Comparison of ENCODE assay signal across 1 cellular context in the genomic region with DNA sequence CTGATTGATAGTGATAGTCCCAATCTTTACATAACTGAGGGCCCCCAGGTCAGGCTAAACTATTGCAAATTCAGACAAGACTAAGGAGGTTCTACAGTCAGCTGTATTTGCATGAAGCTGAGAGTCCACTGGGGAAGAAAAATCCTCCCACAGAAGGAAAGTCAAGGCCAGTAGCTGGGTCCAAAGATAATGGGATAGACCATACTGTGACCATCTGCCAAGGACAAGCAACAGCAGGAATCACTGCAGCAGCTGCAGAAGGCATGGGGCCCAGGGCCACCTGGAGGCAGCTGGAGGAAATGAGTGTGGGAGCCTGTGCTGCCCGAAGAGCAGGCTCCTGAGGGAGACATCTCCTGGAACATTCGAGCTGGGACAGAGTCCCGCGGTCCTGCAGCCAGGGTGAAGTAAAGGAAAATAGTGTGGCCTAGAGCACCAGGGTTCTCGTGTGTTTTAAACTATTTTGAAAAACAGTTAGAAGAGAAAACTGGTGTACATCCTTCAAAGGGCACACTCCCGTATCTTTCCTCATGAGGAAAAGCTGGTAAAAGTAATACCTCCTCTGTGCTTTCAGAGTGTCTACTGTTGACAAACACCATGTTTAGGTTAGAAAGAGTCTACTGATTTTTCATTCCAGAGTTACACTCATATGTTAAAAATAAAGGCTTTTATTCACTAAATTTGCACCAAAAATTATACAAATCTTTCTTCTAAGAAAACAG.
TF ChIP-seq lines count a peak whose summit lies in the region.

No MANE protein-coding gene starts in this region.

TF ChIP-seq in K562, 482 proteins besides CTCF, POLR2A, EP300 and RAD21 (continued from another document and continues in another):
- TF ChIP-seq ARID2 (IDR thresholded peaks at IDR 0.05) (no peak), ZNF174 (CRISPR knock-in tag; IDR thresholded peaks at IDR 0.05) (no peak), XRCC4 (IDR thresholded peaks at IDR 0.05; ENCODE audit: extremely low read depth, insufficient read depth, insufficient read length) (no peak), ZNF586 (CRISPR knock-in tag; conservative IDR thresholded peaks at IDR 0.05) (no peak), ATF7 (IDR thresholded peaks at IDR 0.05) (no peak), ZKSCAN1 (IDR thresholded peaks at IDR 0.05; ENCODE audit: low read depth, low read length) (no peak), TEAD4 (IDR thresholded peaks at IDR 0.05; ENCODE audit: low read length) (peak; percentile 47; the same call in 1 of the 2 replicates), TEAD4 (CRISPR knock-in tag; IDR thresholded peaks at IDR 0.05; ENCODE audit: borderline replicate concordance) (no peak), NFIC (IDR thresholded peaks at IDR 0.05) (peak; percentile 52), ZNF551 (CRISPR knock-in tag; IDR thresholded peaks at IDR 0.05) (no peak), NCOR1 (IDR thresholded peaks at IDR 0.05) (peak; percentile 50; the same call in 1 of the 2 replicates), ZNF644 (tag; IDR thresholded peaks at IDR 0.05; ENCODE audit: low read depth) (no peak), ETV5 (CRISPR knock-in tag; IDR thresholded peaks at IDR 0.05; ENCODE audit: low read depth) (no peak), JUN (IDR thresholded peaks at IDR 0.05; ENCODE audit: borderline replicate concordance, low read depth, low read length) (no peak), JUN (CRISPR knock-in tag; IDR thresholded peaks at IDR 0.05; ENCODE audit: borderline replicate concordance) (no peak), MAZ (CRISPR knock-in tag; conservative IDR thresholded peaks at IDR 0.05 in 1 of 2, IDR thresholded peaks at IDR 0.05 in 1 of 2) (no peak), ADNP (tag; IDR thresholded peaks at IDR 0.05) (no peak), ZC3H8 (IDR thresholded peaks at IDR 0.05) (no peak), RFX1 (IDR thresholded peaks at IDR 0.05) (no peak), JUNB (CRISPR knock-in tag; conservative IDR thresholded peaks at IDR 0.05) (no peak), ZNF232 (CRISPR knock-in tag; IDR thresholded peaks at IDR 0.05) (peak; percentile 29; the same call in 1 of the 2 replicates), MEF2D (tag; conservative IDR thresholded peaks at IDR 0.05; ENCODE audit: low read depth) (no peak), SRSF9 (IDR thresholded peaks at IDR 0.05; ENCODE audit: borderline replicate concordance, low read depth, low read length) (no peak), GATA2 (CRISPR knock-in tag; IDR thresholded peaks at IDR 0.05) (peak; percentile 64; the same call in 1 of the 2 replicates), FUS (optimal IDR thresholded peaks at IDR 0.05; ENCODE audit: low read depth, low read length) (no peak), CBFA2T2 (conservative IDR thresholded peaks at IDR 0.05) (peak; percentile 84), HMG20B (CRISPR knock-in tag; IDR thresholded peaks at IDR 0.05) (no peak), BCOR (IDR thresholded peaks at IDR 0.05) (no peak), TOE1 (IDR thresholded peaks at IDR 0.05; ENCODE audit: borderline replicate concordance) (no peak), TOE1 (CRISPR knock-in tag; IDR thresholded peaks at IDR 0.05; ENCODE audit: borderline replicate concordance, low read depth) (no peak), TBP (optimal IDR thresholded peaks at IDR 0.05; ENCODE audit: low read depth, low read length) (no peak), CEBPG (CRISPR knock-in tag; IDR thresholded peaks at IDR 0.05) (no peak), CEBPG (tag; conservative IDR thresholded peaks at IDR 0.05 in 1 of 2, IDR thresholded peaks at IDR 0.05 in 1 of 2) (no peak), TAF7 (tag; IDR thresholded peaks at IDR 0.05) (no peak)
- TF ChIP-seq, protein P1, sequence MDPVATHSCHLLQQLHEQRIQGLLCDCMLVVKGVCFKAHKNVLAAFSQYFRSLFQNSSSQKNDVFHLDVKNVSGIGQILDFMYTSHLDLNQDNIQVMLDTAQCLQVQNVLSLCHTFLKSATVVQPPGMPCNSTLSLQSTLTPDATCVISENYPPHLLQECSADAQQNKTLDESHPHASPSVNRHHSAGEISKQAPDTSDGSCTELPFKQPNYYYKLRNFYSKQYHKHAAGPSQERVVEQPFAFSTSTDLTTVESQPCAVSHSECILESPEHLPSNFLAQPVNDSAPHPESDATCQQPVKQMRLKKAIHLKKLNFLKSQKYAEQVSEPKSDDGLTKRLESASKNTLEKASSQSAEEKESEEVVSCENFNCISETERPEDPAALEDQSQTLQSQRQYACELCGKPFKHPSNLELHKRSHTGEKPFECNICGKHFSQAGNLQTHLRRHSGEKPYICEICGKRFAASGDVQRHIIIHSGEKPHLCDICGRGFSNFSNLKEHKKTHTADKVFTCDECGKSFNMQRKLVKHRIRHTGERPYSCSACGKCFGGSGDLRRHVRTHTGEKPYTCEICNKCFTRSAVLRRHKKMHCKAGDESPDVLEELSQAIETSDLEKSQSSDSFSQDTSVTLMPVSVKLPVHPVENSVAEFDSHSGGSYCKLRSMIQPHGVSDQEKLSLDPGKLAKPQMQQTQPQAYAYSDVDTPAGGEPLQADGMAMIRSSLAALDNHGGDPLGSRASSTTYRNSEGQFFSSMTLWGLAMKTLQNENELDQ (CRISPR knock-in tag; IDR thresholded peaks at IDR 0.05; ENCODE audit: borderline replicate concordance), result no peak
- TF ChIP-seq, protein P2, sequence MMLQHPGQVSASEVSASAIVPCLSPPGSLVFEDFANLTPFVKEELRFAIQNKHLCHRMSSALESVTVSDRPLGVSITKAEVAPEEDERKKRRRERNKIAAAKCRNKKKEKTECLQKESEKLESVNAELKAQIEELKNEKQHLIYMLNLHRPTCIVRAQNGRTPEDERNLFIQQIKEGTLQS (IDR thresholded peaks at IDR 0.05), result no peak
- TF ChIP-seq, protein P2 (CRISPR knock-in tag; conservative IDR thresholded peaks at IDR 0.05), result no peak
- TF ChIP-seq, protein P3, sequence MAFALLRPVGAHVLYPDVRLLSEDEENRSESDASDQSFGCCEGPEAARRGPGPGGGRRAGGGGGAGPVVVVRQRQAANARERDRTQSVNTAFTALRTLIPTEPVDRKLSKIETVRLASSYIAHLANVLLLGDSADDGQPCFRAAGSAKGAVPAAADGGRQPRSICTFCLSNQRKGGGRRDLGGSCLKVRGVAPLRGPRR (CRISPR knock-in tag; IDR thresholded peaks at IDR 0.05), result no peak
- TF ChIP-seq, protein P4, sequence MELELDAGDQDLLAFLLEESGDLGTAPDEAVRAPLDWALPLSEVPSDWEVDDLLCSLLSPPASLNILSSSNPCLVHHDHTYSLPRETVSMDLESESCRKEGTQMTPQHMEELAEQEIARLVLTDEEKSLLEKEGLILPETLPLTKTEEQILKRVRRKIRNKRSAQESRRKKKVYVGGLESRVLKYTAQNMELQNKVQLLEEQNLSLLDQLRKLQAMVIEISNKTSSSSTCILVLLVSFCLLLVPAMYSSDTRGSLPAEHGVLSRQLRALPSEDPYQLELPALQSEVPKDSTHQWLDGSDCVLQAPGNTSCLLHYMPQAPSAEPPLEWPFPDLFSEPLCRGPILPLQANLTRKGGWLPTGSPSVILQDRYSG (tag; conservative IDR thresholded peaks at IDR 0.05; ENCODE audit: low read depth), result no peak
- TF ChIP-seq, protein P5, sequence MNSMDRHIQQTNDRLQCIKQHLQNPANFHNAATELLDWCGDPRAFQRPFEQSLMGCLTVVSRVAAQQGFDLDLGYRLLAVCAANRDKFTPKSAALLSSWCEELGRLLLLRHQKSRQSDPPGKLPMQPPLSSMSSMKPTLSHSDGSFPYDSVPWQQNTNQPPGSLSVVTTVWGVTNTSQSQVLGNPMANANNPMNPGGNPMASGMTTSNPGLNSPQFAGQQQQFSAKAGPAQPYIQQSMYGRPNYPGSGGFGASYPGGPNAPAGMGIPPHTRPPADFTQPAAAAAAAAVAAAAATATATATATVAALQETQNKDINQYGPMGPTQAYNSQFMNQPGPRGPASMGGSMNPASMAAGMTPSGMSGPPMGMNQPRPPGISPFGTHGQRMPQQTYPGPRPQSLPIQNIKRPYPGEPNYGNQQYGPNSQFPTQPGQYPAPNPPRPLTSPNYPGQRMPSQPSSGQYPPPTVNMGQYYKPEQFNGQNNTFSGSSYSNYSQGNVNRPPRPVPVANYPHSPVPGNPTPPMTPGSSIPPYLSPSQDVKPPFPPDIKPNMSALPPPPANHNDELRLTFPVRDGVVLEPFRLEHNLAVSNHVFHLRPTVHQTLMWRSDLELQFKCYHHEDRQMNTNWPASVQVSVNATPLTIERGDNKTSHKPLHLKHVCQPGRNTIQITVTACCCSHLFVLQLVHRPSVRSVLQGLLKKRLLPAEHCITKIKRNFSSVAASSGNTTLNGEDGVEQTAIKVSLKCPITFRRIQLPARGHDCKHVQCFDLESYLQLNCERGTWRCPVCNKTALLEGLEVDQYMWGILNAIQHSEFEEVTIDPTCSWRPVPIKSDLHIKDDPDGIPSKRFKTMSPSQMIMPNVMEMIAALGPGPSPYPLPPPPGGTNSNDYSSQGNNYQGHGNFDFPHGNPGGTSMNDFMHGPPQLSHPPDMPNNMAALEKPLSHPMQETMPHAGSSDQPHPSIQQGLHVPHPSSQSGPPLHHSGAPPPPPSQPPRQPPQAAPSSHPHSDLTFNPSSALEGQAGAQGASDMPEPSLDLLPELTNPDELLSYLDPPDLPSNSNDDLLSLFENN (IDR thresholded peaks at IDR 0.05; ENCODE audit: low read depth in 2 of 2, low read length in 2 of 2), result no peak
- TF ChIP-seq, protein P6, sequence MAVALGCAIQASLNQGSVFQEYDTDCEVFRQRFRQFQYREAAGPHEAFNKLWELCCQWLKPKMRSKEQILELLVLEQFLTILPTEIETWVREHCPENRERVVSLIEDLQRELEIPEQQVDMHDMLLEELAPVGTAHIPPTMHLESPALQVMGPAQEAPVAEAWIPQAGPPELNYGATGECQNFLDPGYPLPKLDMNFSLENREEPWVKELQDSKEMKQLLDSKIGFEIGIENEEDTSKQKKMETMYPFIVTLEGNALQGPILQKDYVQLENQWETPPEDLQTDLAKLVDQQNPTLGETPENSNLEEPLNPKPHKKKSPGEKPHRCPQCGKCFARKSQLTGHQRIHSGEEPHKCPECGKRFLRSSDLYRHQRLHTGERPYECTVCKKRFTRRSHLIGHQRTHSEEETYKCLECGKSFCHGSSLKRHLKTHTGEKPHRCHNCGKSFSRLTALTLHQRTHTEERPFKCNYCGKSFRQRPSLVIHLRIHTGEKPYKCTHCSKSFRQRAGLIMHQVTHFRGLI (CRISPR knock-in tag; IDR thresholded peaks at IDR 0.05), result no peak; the same call in 1 of the 2 replicates
- TF ChIP-seq, protein P7, sequence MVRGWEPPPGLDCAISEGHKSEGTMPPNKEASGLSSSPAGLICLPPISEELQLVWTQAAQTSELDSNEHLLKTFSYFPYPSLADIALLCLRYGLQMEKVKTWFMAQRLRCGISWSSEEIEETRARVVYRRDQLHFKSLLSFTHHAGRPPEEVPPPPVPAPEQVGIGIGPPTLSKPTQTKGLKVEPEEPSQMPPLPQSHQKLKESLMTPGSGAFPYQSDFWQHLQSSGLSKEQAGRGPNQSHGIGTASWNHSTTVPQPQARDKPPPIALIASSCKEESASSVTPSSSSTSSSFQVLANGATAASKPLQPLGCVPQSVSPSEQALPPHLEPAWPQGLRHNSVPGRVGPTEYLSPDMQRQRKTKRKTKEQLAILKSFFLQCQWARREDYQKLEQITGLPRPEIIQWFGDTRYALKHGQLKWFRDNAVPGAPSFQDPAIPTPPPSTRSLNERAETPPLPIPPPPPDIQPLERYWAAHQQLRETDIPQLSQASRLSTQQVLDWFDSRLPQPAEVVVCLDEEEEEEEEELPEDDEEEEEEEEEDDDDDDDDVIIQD (CRISPR knock-in tag; IDR thresholded peaks at IDR 0.05), result no peak
- TF ChIP-seq, protein P8, sequence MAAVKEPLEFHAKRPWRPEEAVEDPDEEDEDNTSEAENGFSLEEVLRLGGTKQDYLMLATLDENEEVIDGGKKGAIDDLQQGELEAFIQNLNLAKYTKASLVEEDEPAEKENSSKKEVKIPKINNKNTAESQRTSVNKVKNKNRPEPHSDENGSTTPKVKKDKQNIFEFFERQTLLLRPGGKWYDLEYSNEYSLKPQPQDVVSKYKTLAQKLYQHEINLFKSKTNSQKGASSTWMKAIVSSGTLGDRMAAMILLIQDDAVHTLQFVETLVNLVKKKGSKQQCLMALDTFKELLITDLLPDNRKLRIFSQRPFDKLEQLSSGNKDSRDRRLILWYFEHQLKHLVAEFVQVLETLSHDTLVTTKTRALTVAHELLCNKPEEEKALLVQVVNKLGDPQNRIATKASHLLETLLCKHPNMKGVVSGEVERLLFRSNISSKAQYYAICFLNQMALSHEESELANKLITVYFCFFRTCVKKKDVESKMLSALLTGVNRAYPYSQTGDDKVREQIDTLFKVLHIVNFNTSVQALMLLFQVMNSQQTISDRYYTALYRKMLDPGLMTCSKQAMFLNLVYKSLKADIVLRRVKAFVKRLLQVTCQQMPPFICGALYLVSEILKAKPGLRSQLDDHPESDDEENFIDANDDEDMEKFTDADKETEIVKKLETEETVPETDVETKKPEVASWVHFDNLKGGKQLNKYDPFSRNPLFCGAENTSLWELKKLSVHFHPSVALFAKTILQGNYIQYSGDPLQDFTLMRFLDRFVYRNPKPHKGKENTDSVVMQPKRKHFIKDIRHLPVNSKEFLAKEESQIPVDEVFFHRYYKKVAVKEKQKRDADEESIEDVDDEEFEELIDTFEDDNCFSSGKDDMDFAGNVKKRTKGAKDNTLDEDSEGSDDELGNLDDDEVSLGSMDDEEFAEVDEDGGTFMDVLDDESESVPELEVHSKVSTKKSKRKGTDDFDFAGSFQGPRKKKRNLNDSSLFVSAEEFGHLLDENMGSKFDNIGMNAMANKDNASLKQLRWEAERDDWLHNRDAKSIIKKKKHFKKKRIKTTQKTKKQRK (IDR thresholded peaks at IDR 0.05; ENCODE audit: borderline replicate concordance, low read depth, low read length), result no peak
- TF ChIP-seq, protein P9, sequence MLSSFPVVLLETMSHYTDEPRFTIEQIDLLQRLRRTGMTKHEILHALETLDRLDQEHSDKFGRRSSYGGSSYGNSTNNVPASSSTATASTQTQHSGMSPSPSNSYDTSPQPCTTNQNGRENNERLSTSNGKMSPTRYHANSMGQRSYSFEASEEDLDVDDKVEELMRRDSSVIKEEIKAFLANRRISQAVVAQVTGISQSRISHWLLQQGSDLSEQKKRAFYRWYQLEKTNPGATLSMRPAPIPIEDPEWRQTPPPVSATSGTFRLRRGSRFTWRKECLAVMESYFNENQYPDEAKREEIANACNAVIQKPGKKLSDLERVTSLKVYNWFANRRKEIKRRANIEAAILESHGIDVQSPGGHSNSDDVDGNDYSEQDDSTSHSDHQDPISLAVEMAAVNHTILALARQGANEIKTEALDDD (IDR thresholded peaks at IDR 0.05), result no peak
- TF ChIP-seq, protein P10, sequence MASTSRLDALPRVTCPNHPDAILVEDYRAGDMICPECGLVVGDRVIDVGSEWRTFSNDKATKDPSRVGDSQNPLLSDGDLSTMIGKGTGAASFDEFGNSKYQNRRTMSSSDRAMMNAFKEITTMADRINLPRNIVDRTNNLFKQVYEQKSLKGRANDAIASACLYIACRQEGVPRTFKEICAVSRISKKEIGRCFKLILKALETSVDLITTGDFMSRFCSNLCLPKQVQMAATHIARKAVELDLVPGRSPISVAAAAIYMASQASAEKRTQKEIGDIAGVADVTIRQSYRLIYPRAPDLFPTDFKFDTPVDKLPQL (IDR thresholded peaks at IDR 0.05; ENCODE audit: extremely low read depth, insufficient read length), result no peak
